ENCODE assay signal across 22 cellular contexts in genomic region chr20:43516251-43516824, GRCh38. TPM values are rescaled to one million over a fixed set of nuclear protein-coding genes. Genes with fewer than 3 reads are reported as not detected.
DNase-seq lines count a peak whose midpoint lies in the region; ATAC-seq and TF ChIP-seq lines count a peak whose summit lies in the region.
"Had no signal": no experiment of that assay in that cellular context is flagged by ENCODE, and none has a peak within 500 bp of the region (broad histone marks: within the 10 kb centered on the region; RNA-seq: fewer than 3 reads in every experiment).

No MANE protein-coding gene starts in this region.

- peaks cover 6 to 25% of the 10 kb centered on the region in 2 donors for H3K4me1 Mint-ChIP-seq in natural killer cell
- peaks cover 4 to 13% of the 10 kb centered on the region in 2 donors for H3K4me1 Mint-ChIP-seq in natural killer cell treated with Interleukin-12 subunit alpha and Interleukin-12 subunit beta and Interleukin-15 and Interleukin-18, amount 100 ng/mL, for 72 hours (ENCODE audit: low read depth in 2 of 2)
- H3K4me1 Mint-ChIP-seq: endodermal cell had no signal

- no peaks in the 10 kb centered on the region for H3K27me3 ChIP-seq in Panc1 (ENCODE audit: control insufficient read depth, insufficient read depth, low read length)
- H3K27me3 ChIP-seq: upper lobe of left lung had no signal

- H3K27ac Mint-ChIP-seq in natural killer cell: no peak overlapping the region
- no peak overlapping the region for H3K27ac Mint-ChIP-seq in natural killer cell treated with Interleukin-12 subunit alpha and Interleukin-12 subunit beta and Interleukin-15 and Interleukin-18, amount 100 ng/mL, for 72 hours
- H3K27ac Mint-ChIP-seq: activated CD4-positive, alpha-beta T cell treated with anti-CD3 and anti-CD28 coated beads, Interleukin-2, amount 10 ng/mL, durations not matched to agents 24 days and 14 days; endodermal cell had no signal

- BruUV-seq in Panc1 (replicated peaks; lab: Mats Ljungman, UMichigan): TSS peak; percentile 53

- CTCF ChIA-PET in Panc1 (lab: Charles Lee): interaction anchor here (1.2 kb wide), 1 partner anchor 68 kb away, joined by 5 read pairs; no protein-coding TSS in a partner anchor

- DNase-seq in natural killer cell (no peak), Panc1 (ENCODE audit: low read depth, low spot score) (no peak), fibroblast of peridontal ligament (ENCODE audit: extremely low read depth) (peak; percentile 69), HK-2 (ENCODE audit: unreplicated experiment) (no peak)
- no peak for DNase-seq in natural killer cell treated with Interleukin-12 subunit alpha and Interleukin-12 subunit beta and Interleukin-15 and Interleukin-18, amount 100 ng/mL, for 72 hours (ENCODE audit: low spot score)
- DNase-seq: activated CD4-positive, alpha-beta T cell treated with anti-CD3 and anti-CD28 coated beads, Interleukin-2, amount 10 ng/mL, durations not matched to agents 24 days and 14 days; activated naive CD4-positive, alpha-beta T cell treated with Interleukin-2 at 50 U/mL for 16 hours; activated T-cell treated with anti-CD3 and anti-CD28 coated beads, Interleukin-2, amount 50 U/mL, for 4 hours; Caco-2; endodermal cell; lower lobe of right lung; NCI-H146; NCI-H2171; NCI-H526; psoas muscle; upper lobe of left lung; WERI-Rb-1 had no signal

- H3K9me3 Mint-ChIP-seq in natural killer cell: no peaks in the 10 kb centered on the region
- no peaks in the 10 kb centered on the region for H3K9me3 Mint-ChIP-seq in natural killer cell treated with Interleukin-12 subunit alpha and Interleukin-12 subunit beta and Interleukin-15 and Interleukin-18, amount 100 ng/mL, for 72 hours
- H3K9me3 Mint-ChIP-seq: activated CD4-positive, alpha-beta T cell treated with anti-CD3 and anti-CD28 coated beads, Interleukin-2, amount 10 ng/mL, durations not matched to agents 24 days and 14 days; activated T-cell treated with anti-CD3 and anti-CD28 coated beads, Interleukin-2, amount 50 U/mL, for 4 hours had no signal

- no peaks in the 10 kb centered on the region for H3K36me3 ChIP-seq in Panc1 (ENCODE audit: control insufficient read depth, insufficient read depth, low read length)
- H3K36me3 ChIP-seq: upper lobe of left lung had no signal

- H3K9me3 ChIP-seq in Panc1 (ENCODE audit: control insufficient read depth, insufficient read depth, low read depth, low read length): no peaks in the 10 kb centered on the region
- H3K9me3 ChIP-seq: lower lobe of right lung, psoas muscle, upper lobe of left lung had no signal

- in situ Hi-C loops in Panc1 (cut with HindIII; ENCODE audit: low pct_unique_long_range_greater_than_20kb, low sequenced_read_pairs): no loop called here

- H3K36me3 Mint-ChIP-seq in natural killer cell: no peaks in the 10 kb centered on the region
- no peaks in the 10 kb centered on the region for H3K36me3 Mint-ChIP-seq in natural killer cell treated with Interleukin-12 subunit alpha and Interleukin-12 subunit beta and Interleukin-15 and Interleukin-18, amount 100 ng/mL, for 72 hours

- H3K4me3 ChIP-seq in Panc1 (ENCODE audit: low read depth in 2 of 2, low read length in 2 of 2): no peak overlapping the region; a peak in 1 of 4 replicates
- H3K4me3 ChIP-seq: lower lobe of right lung, psoas muscle, upper lobe of left lung had no signal

- H3K27ac ChIP-seq in Panc1 (ENCODE audit: low read length): no peak overlapping the region
- H3K27ac ChIP-seq: lower lobe of right lung, psoas muscle, upper lobe of left lung, WERI-Rb-1 had no signal

- peak overlapping the region; percentile 1 for H3K4me3 Mint-ChIP-seq in natural killer cell
- no peak overlapping the region for H3K4me3 Mint-ChIP-seq in natural killer cell treated with Interleukin-12 subunit alpha and Interleukin-12 subunit beta and Interleukin-15 and Interleukin-18, amount 100 ng/mL, for 72 hours
- H3K4me3 Mint-ChIP-seq: activated T-cell treated with anti-CD3 and anti-CD28 coated beads, Interleukin-2, amount 50 U/mL, for 4 hours had no signal

- ATAC-seq in natural killer cell: no peak
- no peak for ATAC-seq in natural killer cell treated with Interleukin-12 subunit alpha and Interleukin-12 subunit beta and Interleukin-15 and Interleukin-18, amount 100 ng/mL, for 72 hours
- no peak for ATAC-seq in Panc1
- ATAC-seq in GM18861 (IDR thresholded peaks at IDR 0.05; ENCODE audit: unreplicated experiment): no peak
- ATAC-seq in HG03135 (IDR thresholded peaks at IDR 0.05; ENCODE audit: unreplicated experiment): no peak
- no peak for ATAC-seq in HG02610 (IDR thresholded peaks at IDR 0.05; ENCODE audit: unreplicated experiment)
- ATAC-seq: activated T-cell treated with anti-CD3 and anti-CD28 coated beads, Interleukin-2, amount 50 U/mL, for 4 hours; lower lobe of right lung; psoas muscle had no signal

- POLR2A ChIA-PET in Panc1 (lab: Charles Lee): no interaction called here

- intact Hi-C loops in natural killer cell (cut with micrococcal nuclease): no loop called here
- intact Hi-C loops in Panc1 (cut with micrococcal nuclease; ENCODE audit: unreplicated experiment): no loop called here

- H3K4me1 ChIP-seq in Panc1 (ENCODE audit: control insufficient read depth, insufficient read depth, low read length): peaks cover 11% of the 10 kb centered on the region; the same call in 1 of the 2 replicates
- H3K4me1 ChIP-seq: Caco-2, psoas muscle had no signal

- H3K27me3 Mint-ChIP-seq in natural killer cell (ENCODE audit: low read depth in 2 of 2): no peaks in the 10 kb centered on the region
- no peaks in the 10 kb centered on the region for H3K27me3 Mint-ChIP-seq in natural killer cell treated with Interleukin-12 subunit alpha and Interleukin-12 subunit beta and Interleukin-15 and Interleukin-18, amount 100 ng/mL, for 72 hours

- TF ChIP-seq CTCF in natural killer cell (IDR thresholded peaks at IDR 0.05) (no peak), Panc1 (IDR thresholded peaks at IDR 0.05) (no peak)

RNA-seq across cellular contexts. Expression of gene L3MBTL1, which starts 8.8 kb away (rescaled TPM):
- total RNA-seq in natural killer cell (10 to 100 TPM; 15.4 to 17.1 (median 17.0) TPM), Panc1 (2021; ENCODE audit: unreplicated experiment) (24.9 TPM)
- total RNA-seq in natural killer cell treated with Interleukin-12 subunit alpha and Interleukin-12 subunit beta and Interleukin-15 and Interleukin-18, amount 100 ng/mL, for 72 hours: 10 to 100 TPM in 1 of 2 donors, 1 to 10 TPM in 1; 7.0 to 12.9 TPM
- 13.4 TPM for polyA plus RNA-seq in Panc1 (2012; ENCODE audit: insufficient read length)

RNA-seq across cellular contexts. Expression of gene SGK2, which starts 42.5 kb away (rescaled TPM):
- total RNA-seq in natural killer cell: 1 to 10 TPM in 1 of 3 donors, under 1 TPM in 2; 0.48 to 1.2 (median 0.61) TPM
- 1 to 10 TPM in 1 of 2 donors, under 1 TPM in 1; 0.57 to 1.7 TPM for total RNA-seq in natural killer cell treated with Interleukin-12 subunit alpha and Interleukin-12 subunit beta and Interleukin-15 and Interleukin-18, amount 100 ng/mL, for 72 hours
- total RNA-seq in Panc1 (2021; ENCODE audit: unreplicated experiment): 0.90 TPM
- 1.2 TPM for polyA plus RNA-seq in Panc1 (2012; ENCODE audit: insufficient read length)
- total RNA-seq: RPMI7951, SK-MEL-5 had no signal

RNA-seq across cellular contexts. Expression of gene SRSF6, which starts 58.6 kb away (rescaled TPM):
- total RNA-seq in natural killer cell: 100 to 1,000 TPM; 184 to 252 (median 229) TPM
- total RNA-seq in natural killer cell treated with Interleukin-12 subunit alpha and Interleukin-12 subunit beta and Interleukin-15 and Interleukin-18, amount 100 ng/mL, for 72 hours: 100 to 1,000 TPM; 153 to 164 TPM
- 159 TPM for total RNA-seq in Panc1 (2021; ENCODE audit: unreplicated experiment)
- polyA plus RNA-seq in Panc1 (2012; ENCODE audit: insufficient read length): 140 TPM
